Comparison of ENCODE assay signal across 31 cellular contexts in genomic region chr11:28089378-28089777, GRCh38. TPM values are rescaled to one million over a fixed set of nuclear protein-coding genes. Genes with fewer than 3 reads are reported as not detected.
A peak's percentile ranks its signal among the peaks of the same experiment; 100 is the strongest.
DNase-seq lines count a peak whose midpoint lies in the region; ATAC-seq, FAIRE-seq and TF ChIP-seq lines count a peak whose summit lies in the region.
"Had no signal": no experiment of that assay in that cellular context is flagged by ENCODE, and none has a peak within 500 bp of the region (broad histone marks: within the 10 kb centered on the region; RNA-seq: fewer than 3 reads in every experiment).

No MANE protein-coding gene starts in this region.

- ATAC-seq in upper lobe of right lung (no peak), GM19463 (IDR thresholded peaks at IDR 0.05; ENCODE audit: unreplicated experiment) (no peak)
- no peak for ATAC-seq in activated T-helper 17 cell treated with anti-CD3 and anti-CD28 coated beads, Interleukin-2, amount 50 U/mL, for 72 hours (replicated peaks)
- ATAC-seq: left lung; pancreas; stimulated activated naive B cell treated with anti-CD40 and anti-IgM and Interleukin-4, amounts not matched to agents 10 μg/mL and 1 μg/mL and 100 μg/mL, for 72 hours had no signal

- H3K36me3 Mint-ChIP-seq in astrocyte (ENCODE audit: low read depth, unreplicated experiment): no peaks in the 10 kb centered on the region
- H3K36me3 Mint-ChIP-seq in activated T-helper 17 cell treated with anti-CD3 and anti-CD28 coated beads, Interleukin-2, amount 50 U/mL, for 72 hours (ENCODE audit: low read depth): no peaks in the 10 kb centered on the region

- H4K20me1 ChIP-seq in astrocyte (ENCODE audit: insufficient read depth, low read length): no peaks in the 10 kb centered on the region

- no peak overlapping the region for H3K9ac ChIP-seq in astrocyte (ENCODE audit: low read length)

- H3K36me3 ChIP-seq in astrocyte (ENCODE audit: insufficient read depth, low read length): peaks cover 3% of the 10 kb centered on the region
- H3K36me3 ChIP-seq in upper lobe of right lung: no peaks in the 10 kb centered on the region
- H3K36me3 ChIP-seq: breast epithelium, colonic mucosa, pancreas had no signal

- TF ChIP-seq CTCF in astrocyte (IDR thresholded peaks at IDR 0.05; ENCODE audit: insufficient read depth, low read depth, low read length) (no peak), fibroblast of pulmonary artery (IDR thresholded peaks at IDR 0.05; ENCODE audit: low read length, missing control alignments) (no peak), upper lobe of right lung (IDR thresholded peaks at IDR 0.05) (no peak)

- H3K9me3 ChIP-seq in astrocyte (ENCODE audit: insufficient read depth, low read depth, low read length) (no peaks in the 10 kb centered on the region), upper lobe of right lung (no peaks in the 10 kb centered on the region)
- H3K9me3 ChIP-seq: breast epithelium, colonic mucosa, HAP-1, left lung, pancreas had no signal

- H3K27me3 ChIP-seq in astrocyte (ENCODE audit: insufficient read depth, low read length) (no peaks in the 10 kb centered on the region), upper lobe of right lung (no peaks in the 10 kb centered on the region)
- H3K27me3 ChIP-seq: breast epithelium, colonic mucosa, left lung, pancreas had no signal

- no peak overlapping the region for H3K4me3 Mint-ChIP-seq in astrocyte (ENCODE audit: unreplicated experiment)
- H3K4me3 Mint-ChIP-seq in activated T-helper 17 cell treated with anti-CD3 and anti-CD28 coated beads, Interleukin-2, amount 50 U/mL, for 72 hours: no peak overlapping the region
- H3K4me3 Mint-ChIP-seq: activated naive CD4-positive, alpha-beta T cell treated with anti-CD3 and anti-CD28 coated beads, Interleukin-2, amount 10 ng/mL, durations not matched to agents 7 days and 5 days; stimulated activated naive B cell treated with anti-CD40 and anti-IgM and Interleukin-4, amounts not matched to agents 10 μg/mL and 1 μg/mL and 100 μg/mL, for 72 hours; T-helper 1 cell treated with Interleukin-12 subunit alpha and Interleukin-12 subunit beta and Interleukin-4 antibody, amounts not matched to agents 30 μg/mL and 1 μg/mL, for 36 hours; type B pancreatic cell had no signal

- intact Hi-C loops in upper lobe of right lung (cut with DNase I): no loop called here

- H3K27ac Mint-ChIP-seq in astrocyte (ENCODE audit: unreplicated experiment): no peak overlapping the region
- no peak overlapping the region for H3K27ac Mint-ChIP-seq in activated T-helper 17 cell treated with anti-CD3 and anti-CD28 coated beads, Interleukin-2, amount 50 U/mL, for 72 hours
- H3K27ac Mint-ChIP-seq: activated naive CD4-positive, alpha-beta T cell treated with anti-CD3 and anti-CD28 coated beads, Interleukin-2, amount 10 ng/mL, durations not matched to agents 7 days and 5 days; stimulated activated naive B cell treated with anti-CD40 and anti-IgM and Interleukin-4, amounts not matched to agents 10 μg/mL and 1 μg/mL and 100 μg/mL, for 72 hours; T-helper 1 cell treated with Interleukin-12 subunit alpha and Interleukin-12 subunit beta and Interleukin-4 antibody, amounts not matched to agents 30 μg/mL and 1 μg/mL, for 36 hours; type B pancreatic cell had no signal

- H3K4me1 ChIP-seq in astrocyte (ENCODE audit: insufficient read depth, low read length) (peaks cover 10% of the 10 kb centered on the region), upper lobe of right lung (no peaks in the 10 kb centered on the region)
- H3K4me1 ChIP-seq: breast epithelium, colonic mucosa, left lung, pancreas had no signal

- peak overlapping the region; percentile 50 for H3K27ac ChIP-seq in astrocyte (ENCODE audit: low read depth, low read length)
- no peak overlapping the region for H3K27ac ChIP-seq in upper lobe of right lung
- H3K27ac ChIP-seq: breast epithelium, C4-2B, colonic mucosa, epithelial cell of prostate, left lung, pancreas, skin epidermis had no signal

- FAIRE-seq in HTR-8/SVneo (lab: Jason Lieb, UNC) (peak; percentile 87), astrocyte (lab: Jason Lieb, UNC) (peak; percentile 68)
- FAIRE-seq: pancreas had no signal

- no peaks in the 10 kb centered on the region for H3K27me3 Mint-ChIP-seq in astrocyte (ENCODE audit: low read depth, unreplicated experiment)
- no peaks in the 10 kb centered on the region for H3K27me3 Mint-ChIP-seq in activated T-helper 17 cell treated with anti-CD3 and anti-CD28 coated beads, Interleukin-2, amount 50 U/mL, for 72 hours
- H3K27me3 Mint-ChIP-seq: activated naive CD4-positive, alpha-beta T cell treated with anti-CD3 and anti-CD28 coated beads, Interleukin-2, amount 10 ng/mL, durations not matched to agents 7 days and 5 days; stimulated activated naive B cell treated with anti-CD40 and anti-IgM and Interleukin-4, amounts not matched to agents 10 μg/mL and 1 μg/mL and 100 μg/mL, for 72 hours; type B pancreatic cell had no signal

- no peak overlapping the region for H3K4me2 ChIP-seq in astrocyte (ENCODE audit: low read length)

- DNase-seq in EH (ENCODE audit: low read depth): peak; percentile 21
- DNase-seq in HTR-8/SVneo (ENCODE audit: insufficient read length, low spot score): no peak
- DNase-seq in astrocyte (ENCODE audit: low read depth): peak; percentile 18
- DNase-seq in fibroblast of pulmonary artery (ENCODE audit: low read depth): peak; percentile 35
- DNase-seq in upper lobe of right lung: no peak
- no peak for DNase-seq in anterior cingulate cortex (lab: John Stamatoyannopoulos, UW)
- DNase-seq: activated CD4-positive, alpha-beta T cell treated with anti-CD3 and anti-CD28 coated beads, Interleukin-2, amount 50 U/mL, for 48 hours; activated CD4-positive, CD25-positive, alpha-beta regulatory T cell; activated naive CD4-positive, alpha-beta T cell treated with anti-CD3 and anti-CD28 coated beads, Interleukin-2, amount 10 ng/mL, durations not matched to agents 7 days and 5 days; amniotic stem cell; colonic mucosa; DMS79; effector CD4-positive, alpha-beta T cell; islet precursor cell; left lung; mesendoderm; NCI-H1092; NCI-H1694; NCI-H510A; pancreas; RPMI8226; stimulated activated naive B cell treated with anti-CD40 and anti-IgM and Interleukin-4, amounts not matched to agents 10 μg/mL and 1 μg/mL and 100 μg/mL, for 72 hours had no signal

- H3K79me2 ChIP-seq in astrocyte (ENCODE audit: insufficient read depth, low read length): peaks cover 5% of the 10 kb centered on the region

- no peak overlapping the region for H2AFZ ChIP-seq in astrocyte (ENCODE audit: low read depth, low read length)

- no peaks in the 10 kb centered on the region for H3K9me3 Mint-ChIP-seq in astrocyte (ENCODE audit: unreplicated experiment)
- H3K9me3 Mint-ChIP-seq in activated T-helper 17 cell treated with anti-CD3 and anti-CD28 coated beads, Interleukin-2, amount 50 U/mL, for 72 hours: no peaks in the 10 kb centered on the region
- H3K9me3 Mint-ChIP-seq: activated naive CD4-positive, alpha-beta T cell treated with anti-CD3 and anti-CD28 coated beads, Interleukin-2, amount 10 ng/mL, durations not matched to agents 7 days and 5 days; stimulated activated naive B cell treated with anti-CD40 and anti-IgM and Interleukin-4, amounts not matched to agents 10 μg/mL and 1 μg/mL and 100 μg/mL, for 72 hours; T-helper 1 cell treated with Interleukin-12 subunit alpha and Interleukin-12 subunit beta and Interleukin-4 antibody, amounts not matched to agents 30 μg/mL and 1 μg/mL, for 36 hours; type B pancreatic cell had no signal

- H3K4me3 ChIP-seq in astrocyte (ENCODE audit: insufficient read depth, low read depth, low read length): no peak overlapping the region
- H3K4me3 ChIP-seq in fibroblast of pulmonary artery (replicated peaks; ENCODE audit: low read depth, low read length): no peak overlapping the region
- H3K4me3 ChIP-seq in upper lobe of right lung: no peak overlapping the region
- H3K4me3 ChIP-seq: breast epithelium, colonic mucosa, HAP-1, left lung, pancreas, skin epidermis had no signal

- peaks cover 2% of the 10 kb centered on the region for H3K4me1 Mint-ChIP-seq in astrocyte (ENCODE audit: low read depth, unreplicated experiment)
- no peaks in the 10 kb centered on the region for H3K4me1 Mint-ChIP-seq in activated T-helper 17 cell treated with anti-CD3 and anti-CD28 coated beads, Interleukin-2, amount 50 U/mL, for 72 hours
- H3K4me1 Mint-ChIP-seq: activated naive CD4-positive, alpha-beta T cell treated with anti-CD3 and anti-CD28 coated beads, Interleukin-2, amount 10 ng/mL, durations not matched to agents 7 days and 5 days; stimulated activated naive B cell treated with anti-CD40 and anti-IgM and Interleukin-4, amounts not matched to agents 10 μg/mL and 1 μg/mL and 100 μg/mL, for 72 hours had no signal

RNA-seq across cellular contexts. Expression of gene KIF18A, which starts 18.6 kb away (rescaled TPM):
- total RNA-seq in astrocyte (2.5 and 3.8 TPM in 2 replicates), upper lobe of right lung (1.6 TPM)
- total RNA-seq in activated T-helper 17 cell treated with anti-CD3 and anti-CD28 coated beads, Interleukin-2, amount 50 U/mL, for 72 hours: 10 to 100 TPM; 30.3 to 38.1 TPM

RNA-seq across cellular contexts. Expression of gene METTL15, which starts 18.8 kb away (rescaled TPM):
- total RNA-seq in astrocyte: 10.8 and 13.7 TPM in 2 replicates
- total RNA-seq in upper lobe of right lung: 13.5 TPM
- total RNA-seq in activated T-helper 17 cell treated with anti-CD3 and anti-CD28 coated beads, Interleukin-2, amount 50 U/mL, for 72 hours: 10 to 100 TPM; 14.4 to 27.5 TPM

Comparison
In these comparisons a context has a peak if more than half of its experiments do, and no peak if none do; other contexts are left out.
1. DNase-seq: peak in EH (single experiment), astrocyte (single experiment) and fibroblast of pulmonary artery (single experiment); none in HTR-8/SVneo (single experiment), upper lobe of right lung (single experiment) and anterior cingulate cortex (0 of 58).